ENCODE assay signal across 1 cellular context in genomic region chr17:63740464-63741181, GRCh38.
TF ChIP-seq lines count a peak whose summit lies in the region.

No MANE protein-coding gene starts in this region.

TF ChIP-seq in K562, 482 proteins besides CTCF, POLR2A, EP300 and RAD21:
- TF ChIP-seq SREBF1 (IDR thresholded peaks at IDR 0.05; ENCODE audit: borderline replicate concordance, low read depth, low read length) (no peak), KDM1A (IDR thresholded peaks at IDR 0.05) (peak; percentile 37 to 79), TEAD4 (IDR thresholded peaks at IDR 0.05; ENCODE audit: low read length) (peak; percentile 61; the same call in 1 of the 2 replicates), TEAD4 (CRISPR knock-in tag; IDR thresholded peaks at IDR 0.05; ENCODE audit: borderline replicate concordance) (no peak), HDAC1 (IDR thresholded peaks at IDR 0.05) (0 out of 4 replicates have a peak, but pooled peaks of 1 of the 2 experiments have one; percentile 10), E2F6 (IDR thresholded peaks at IDR 0.05; ENCODE audit: borderline replicate concordance in 1 of 2, extremely low read depth in 1 of 2, insufficient read depth in 1 of 2, insufficient read length in 1 of 2, low read depth in 1 of 2, low read length in 1 of 2, poor library complexity in 1 of 2, severe bottlenecking in 1 of 2) (no peak), HMBOX1 (IDR thresholded peaks at IDR 0.05) (peak; percentile 64; the same call in 1 of the 2 replicates), PRDM10 (IDR thresholded peaks at IDR 0.05; ENCODE audit: partially characterized antibody) (peak; percentile 33), RCOR1 (IDR thresholded peaks at IDR 0.05; ENCODE audit: borderline replicate concordance in 1 of 2, low read depth in 2 of 2, low read length in 2 of 2) (peak in 1 of 2 experiments; percentile 51; a peak in 2 of 4 replicates), NFIC (IDR thresholded peaks at IDR 0.05) (peak; percentile 42; the same call in 1 of the 2 replicates), TEAD1 (CRISPR knock-in tag; IDR thresholded peaks at IDR 0.05) (0 out of 4 replicates have a peak, but pooled peaks of 1 of the 2 experiments have one; percentile 48), ATF6 (CRISPR knock-in tag; IDR thresholded peaks at IDR 0.05) (0 out of 2 replicates have a peak, but pooled peaks have one; percentile 4), SETDB1 (IDR thresholded peaks at IDR 0.05; ENCODE audit: low read length) (no peak), BRCA1 (IDR thresholded peaks at IDR 0.05) (no peak), BRCA1 (CRISPR knock-in tag; IDR thresholded peaks at IDR 0.05) (no peak), ZNF717 (CRISPR knock-in tag; IDR thresholded peaks at IDR 0.05) (no peak), HDAC2 (IDR thresholded peaks at IDR 0.05) (peak; percentile 42; the same call in 1 of the 2 replicates), SMAD1 (IDR thresholded peaks at IDR 0.05; ENCODE audit: low read depth, low read length, partially characterized antibody) (peak; percentile 14), ELF4 (CRISPR knock-in tag; IDR thresholded peaks at IDR 0.05) (no peak), FOXK1 (CRISPR knock-in tag; IDR thresholded peaks at IDR 0.05; ENCODE audit: borderline replicate concordance) (no peak)
